ENCODE assay signal across 8 cellular contexts in the genomic region with DNA sequence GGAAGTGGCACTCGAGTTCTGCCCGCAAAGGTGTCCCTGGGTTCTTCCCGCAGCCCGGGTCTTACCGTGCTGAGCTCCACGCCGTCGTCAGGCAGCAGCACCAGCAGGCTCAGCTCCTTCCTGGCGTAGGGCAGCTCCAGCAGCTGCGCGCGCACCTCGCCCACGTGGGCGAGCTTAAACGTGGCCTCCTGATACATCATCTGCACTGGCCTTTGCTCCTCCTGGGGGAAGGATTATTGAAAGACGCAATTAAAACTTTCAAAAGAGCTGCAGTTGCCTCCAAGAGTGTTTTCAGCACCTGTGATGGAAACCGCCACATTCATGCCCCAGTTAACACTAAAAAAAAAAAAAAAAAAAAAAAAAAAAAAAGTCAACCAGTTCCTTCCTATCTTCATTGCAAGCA. TPM values are rescaled to one million over a fixed set of nuclear protein-coding genes. Genes with fewer than 3 reads are reported as not detected.
DNase-seq lines count a peak whose midpoint lies in the region; ATAC-seq, FAIRE-seq and TF ChIP-seq lines count a peak whose summit lies in the region.

No MANE protein-coding gene starts in this region.

- 89% methylated on average over 18 of the region's 18 CpGs for WGBS in esophagus muscularis mucosa
- 67 to 75% methylated on average over 14 to 18 of the region's 18 CpGs for WGBS in lower leg skin, 2 donors

- peak; percentile 69 for FAIRE-seq in urothelium cell line (lab: Jason Lieb, UNC)

- TF ChIP-seq POLR2A in esophagus muscularis mucosa (IDR thresholded peaks at IDR 0.05; ENCODE audit: low read depth): no peak
- TF ChIP-seq POLR2A in lower leg skin (IDR thresholded peaks at IDR 0.05): no peak

- TF ChIP-seq CTCF in esophagus muscularis mucosa (IDR thresholded peaks at IDR 0.05): no peak
- TF ChIP-seq CTCF in lower leg skin (IDR thresholded peaks at IDR 0.05): no peak

- no peaks in the 10 kb centered on the region for H3K27me3 ChIP-seq in esophagus muscularis mucosa

- ATAC-seq in left ventricle myocardium superior: no peak
- no peak for ATAC-seq in left cardiac atrium
- ATAC-seq in HG03045 (IDR thresholded peaks at IDR 0.05; ENCODE audit: unreplicated experiment): no peak

- H3K27ac ChIP-seq in esophagus muscularis mucosa (replicated peaks in 1 of 4): no peak overlapping the region

- peak; percentile 40 for DNase-seq in left ventricle myocardium superior
- no peak for DNase-seq in left cardiac atrium
- DNase-seq in activated CD4-positive, CD25-positive, alpha-beta regulatory T cell (lab: John Stamatoyannopoulos, UW): peak; percentile 30 to 62 (median 48)
- peak; percentile 42 for DNase-seq in esophagus muscularis mucosa (ENCODE audit: extremely low spot score)
- DNase-seq in urothelium cell line (ENCODE audit: low spot score): peak; percentile 49
- DNase-seq in AG20443 (ENCODE audit: low spot score): no peak
- no peak for DNase-seq in lower leg skin (ENCODE audit: low spot score in 2 of 2)

- no peaks in the 10 kb centered on the region for H3K9me3 ChIP-seq in esophagus muscularis mucosa

- no peaks in the 10 kb centered on the region for H3K4me1 ChIP-seq in esophagus muscularis mucosa

- intact Hi-C loops in left ventricle myocardium superior (cut with micrococcal nuclease): no loop called here
- intact Hi-C loops in left cardiac atrium (cut with DNase I): no loop called here
- intact Hi-C loops in esophagus muscularis mucosa (cut with DNase I): no loop called here
- intact Hi-C loops in lower leg skin (cut with DNase I; ENCODE audit: low total_unique reads): no loop called here

- TF ChIP-seq EP300 in esophagus muscularis mucosa (IDR thresholded peaks at IDR 0.05): no peak

- H3K36me3 ChIP-seq in esophagus muscularis mucosa: peaks cover 15 to 70% (median 55%) of the 10 kb centered on the region in 4 donors

- H3K4me3 ChIP-seq in esophagus muscularis mucosa (no peak overlapping the region), lower leg skin (ENCODE audit: low read depth, poor library complexity, severe bottlenecking) (no peak overlapping the region)

RNA-seq across cellular contexts. Expression of a gene that starts 11.3 kb away (rescaled TPM):
- 2.9 TPM for total RNA-seq in left ventricle myocardium superior
- total RNA-seq in left cardiac atrium: 10 to 100 TPM in 1 of 2 donors, 1 to 10 TPM in 1; 3.8 to 14.4 TPM
- 10 to 100 TPM in 1 of 4 donors, 1 to 10 TPM in 3; 5.4 to 17.7 (median 6.2) TPM for total RNA-seq in esophagus muscularis mucosa
- total RNA-seq in lower leg skin: 1 to 10 TPM in 2 of 4 donors, under 1 TPM in 2; 0.42 to 3.9 (median 1.5) TPM

RNA-seq across cellular contexts. Expression of a gene that starts 50.1 kb away (rescaled TPM):
- 25.4 TPM for total RNA-seq in left ventricle myocardium superior
- total RNA-seq in left cardiac atrium: 10 to 100 TPM; 27.5 to 39.2 TPM
- total RNA-seq in esophagus muscularis mucosa: 100 to 1,000 TPM in 1 of 4 donors, 10 to 100 TPM in 3; 23.3 to 123 (median 29.9) TPM
- 10 to 100 TPM; 12.6 to 41.1 (median 17.6) TPM for total RNA-seq in lower leg skin

Comparison
In these comparisons a context has a peak if more than half of its experiments do, and no peak if none do; other contexts are left out.
1. DNase-seq: peak in left ventricle myocardium superior (single experiment), activated CD4-positive, CD25-positive, alpha-beta regulatory T cell (4 of 4), esophagus muscularis mucosa (single experiment) and urothelium cell line (single experiment); none in left cardiac atrium (single experiment), AG20443 (single experiment) and lower leg skin (0 of 2).